ENCODE assay signal across 9 cellular contexts in genomic region chr6:128520436-128521301, GRCh38. TPM values are rescaled to one million over a fixed set of nuclear protein-coding genes. Genes with fewer than 3 reads are reported as not detected.
DNase-seq lines count a peak whose midpoint lies in the region; ATAC-seq and TF ChIP-seq lines count a peak whose summit lies in the region.
"Had no signal": no experiment of that assay in that cellular context is flagged by ENCODE, and none has a peak within 500 bp of the region (broad histone marks: within the 10 kb centered on the region; RNA-seq: fewer than 3 reads in every experiment).

TSS of gene PTPRK (minus strand) at chr6:128520599. CDS start at chr6:128520358, 241 bp downstream.

- peak within 1 kb of the TSS; percentile 72 to 92 (median 86) for H3K4me3 ChIP-seq in esophagus muscularis mucosa
- H3K4me3 ChIP-seq in muscle layer of colon (ENCODE audit: low read depth in 1 of 2, low read length in 2 of 2): peak within 1 kb of the TSS; percentile 82 to 89

- ATAC-seq in HG03378 (IDR thresholded peaks at IDR 0.05; ENCODE audit: unreplicated experiment): peak; percentile 80
- ATAC-seq in activated T-cell treated with anti-CD3 and anti-CD28 coated beads, Interleukin-2, amount 50 U/mL, for 72 hours (replicated peaks in 1 of 2): peak; percentile 92 to 93

- peaks cover 0 to 2% of the 10 kb centered on the region in 2 donors for H3K36me3 Mint-ChIP-seq in activated T-cell treated with anti-CD3 and anti-CD28 coated beads, Interleukin-2, amount 50 U/mL, for 72 hours (ENCODE audit: insufficient read depth in 2 of 2)

- peaks cover 27% of the 10 kb centered on the region for H3K4me1 Mint-ChIP-seq in activated T-cell treated with anti-CD3 and anti-CD28 coated beads, Interleukin-2, amount 50 U/mL, for 72 hours (ENCODE audit: low read depth)

- H3K9me3 Mint-ChIP-seq in activated T-cell treated with anti-CD3 and anti-CD28 coated beads, Interleukin-2, amount 50 U/mL, for 72 hours: no peaks in the 10 kb centered on the region

- H3K27me3 Mint-ChIP-seq in activated T-cell treated with anti-CD3 and anti-CD28 coated beads, Interleukin-2, amount 50 U/mL, for 72 hours (ENCODE audit: low read depth): peaks cover 44% of the 10 kb centered on the region

- H3K27ac Mint-ChIP-seq in activated T-cell treated with anti-CD3 and anti-CD28 coated beads, Interleukin-2, amount 50 U/mL, for 72 hours: peak within 1 kb of the TSS; percentile 58

- TF ChIP-seq EP300 in esophagus muscularis mucosa (IDR thresholded peaks at IDR 0.05): no peak

- TF ChIP-seq POLR2A in GM19193 (IDR thresholded peaks at IDR 0.05; ENCODE audit: extremely low read depth, insufficient read depth, insufficient read length): peak; percentile 70
- peak; percentile 62 for TF ChIP-seq POLR2A in esophagus muscularis mucosa (IDR thresholded peaks at IDR 0.05; ENCODE audit: low read depth)

- H3K27ac ChIP-seq in esophagus muscularis mucosa (replicated peaks in 1 of 4): peak within 1 kb of the TSS; percentile 86 to 98 (median 94)
- peak within 1 kb of the TSS; percentile 93 for H3K27ac ChIP-seq in muscle layer of colon (ENCODE audit: low read depth, low read length)
- H3K27ac ChIP-seq: neutrophil had no signal

- H3K4me1 ChIP-seq in esophagus muscularis mucosa (peaks cover 24 to 38% (median 37%) of the 10 kb centered on the region in 4 donors), muscle layer of colon (ENCODE audit: insufficient read depth, low read length) (peaks cover 30% of the 10 kb centered on the region)

- H3K27me3 ChIP-seq in esophagus muscularis mucosa: no peaks in the 10 kb centered on the region
- no peaks in the 10 kb centered on the region for H3K27me3 ChIP-seq in muscle layer of colon (ENCODE audit: control insufficient read depth in 1 of 2, insufficient read depth in 2 of 2, low read length in 2 of 2)

- peak within 1 kb of the TSS; percentile 76 for H3K9ac ChIP-seq in muscle layer of colon (ENCODE audit: low read length)

- intact Hi-C loops in esophagus muscularis mucosa (cut with DNase I): no loop called here

- TF ChIP-seq CTCF in esophagus muscularis mucosa (IDR thresholded peaks at IDR 0.05): peak; percentile 62 to 80 (median 63)

- H3K9me3 ChIP-seq in esophagus muscularis mucosa (no peaks in the 10 kb centered on the region), muscle layer of colon (ENCODE audit: low read length) (no peaks in the 10 kb centered on the region)
- H3K9me3 ChIP-seq: neutrophil had no signal

- WGBS in esophagus muscularis mucosa: under 1% methylated on average over 28 of the region's 85 CpGs

- DNase-seq in C1 segment of cervical spinal cord (lab: John Stamatoyannopoulos, UW) (peak in 13 of 14 donors; percentile 22 to 93 (median 85)), NCI-H82 treated with DMSO at 0.1 percent for 48 hours (lab: John Stamatoyannopoulos, UW; ENCODE audit: unreplicated experiment) (peak; percentile 36), esophagus muscularis mucosa (ENCODE audit: extremely low spot score) (peak; percentile 96)
- peak; percentile 92 for DNase-seq in activated T-cell treated with anti-CD3 and anti-CD28 coated beads, Interleukin-2, amount 50 U/mL, for 72 hours
- peak; percentile 63 to 67 for DNase-seq in stimulated activated CD8-positive, alpha-beta memory T cell treated with anti-CD3 and anti-CD28 coated beads, Interleukin-7, amount 100 ng/mL, for 1 hour (ENCODE audit: low read depth in 2 of 2)

- peak within 1 kb of the TSS; percentile 88 to 95 for H3K4me3 Mint-ChIP-seq in activated T-cell treated with anti-CD3 and anti-CD28 coated beads, Interleukin-2, amount 50 U/mL, for 72 hours

- no peaks in the 10 kb centered on the region for H3K36me3 ChIP-seq in esophagus muscularis mucosa
- H3K36me3 ChIP-seq in muscle layer of colon (ENCODE audit: insufficient read depth, low read length): no peaks in the 10 kb centered on the region
- H3K36me3 ChIP-seq: neutrophil had no signal

RNA-seq across cellular contexts. Expression of gene PTPRK, which starts in this region (rescaled TPM):
- total RNA-seq in activated T-cell treated with anti-CD3 and anti-CD28 coated beads, Interleukin-2, amount 50 U/mL, for 72 hours: 1 to 10 TPM; 3.8 to 6.4 TPM
- total RNA-seq in esophagus muscularis mucosa: 10 to 100 TPM; 36.8 to 53.1 (median 43.8) TPM

Comparison
In these comparisons a context has a peak if more than half of its experiments do, and no peak if none do; other contexts are left out.
1. Peak in every context shown above with its lines: DNase-seq, ATAC-seq, H3K4me3 ChIP-seq and H3K27ac ChIP-seq.
2. RNA of gene PTPRK (total RNA-seq): 36.8 to 53.1 TPM in esophagus muscularis mucosa; 3.8 to 6.4 TPM in activated T-cell treated with anti-CD3 and anti-CD28 coated beads, Interleukin-2, amount 50 U/mL, for 72 hours; every median in the first group is over 4 times any median in the second.
3. DNase-seq: peak in every context shown above with its lines; median percentile 96 in esophagus muscularis mucosa; 92 in activated T-cell treated with anti-CD3 and anti-CD28 coated beads, Interleukin-2, amount 50 U/mL, for 72 hours; 85 in C1 segment of cervical spinal cord; 65 in stimulated activated CD8-positive, alpha-beta memory T cell treated with anti-CD3 and anti-CD28 coated beads, Interleukin-7, amount 100 ng/mL, for 1 hour; 36 in NCI-H82 treated with DMSO at 0.1 percent for 48 hours.